In genomic region chr3:8505621-8506020, GRCh38 we compare ENCODE assay signal across 11 cellular contexts. TPM values are rescaled to one million over a fixed set of nuclear protein-coding genes. Genes with fewer than 3 reads are reported as not detected.
DNase-seq lines count a peak whose midpoint lies in the region; ATAC-seq and TF ChIP-seq lines count a peak whose summit lies in the region.
"Had no signal": no experiment of that assay in that cellular context is flagged by ENCODE, and none has a peak within 500 bp of the region (broad histone marks: within the 10 kb centered on the region; RNA-seq: fewer than 3 reads in every experiment).

No MANE protein-coding gene starts in this region.

- ATAC-seq in right lobe of liver, result peak; percentile 55 to 61 (median 56)
- no peak for ATAC-seq in thoracic aorta (ENCODE audit: insufficient number of reproducible peaks, low FRiP score, low read depth)

- in situ Hi-C loops in HAP-1 (cut with MboI; ENCODE audit: low sequenced_read_pairs), result no loop called here

- H3K9me3 ChIP-seq in SJCRH30 (replicated peaks) (no peaks in the 10 kb centered on the region), right lobe of liver (no peaks in the 10 kb centered on the region), thoracic aorta (no peaks in the 10 kb centered on the region), HAP-1 (no peaks in the 10 kb centered on the region)

- TF ChIP-seq CTCF in right lobe of liver (IDR thresholded peaks at IDR 0.05) (no peak), thoracic aorta (IDR thresholded peaks at IDR 0.05) (no peak)

- DNase-seq in NCI-H1417 (lab: John Stamatoyannopoulos, UW) (peak in 2 of 3 experiments; percentile 11 to 50), NCI-H1417 treated with DMSO at 0.1 percent for 48 hours (lab: John Stamatoyannopoulos, UW) (no peak), SJCRH30 (peak in 1 of 2 experiments; percentile 43), right lobe of liver (peak; percentile 57 to 79 (median 73)), thoracic aorta (ENCODE audit: low spot score) (no peak), DMS114 treated with DMSO at 0.1 percent for 48 hours (lab: John Stamatoyannopoulos, UW; ENCODE audit: unreplicated experiment) (no peak), HAP-1 (ENCODE audit: low spot score in 2 of 2) (no peak), 8988T (no peak)
- DNase-seq: activated naive CD4-positive, alpha-beta T cell treated with Interleukin-2 at 50 U/mL for 16 hours; nucleus accumbens; SIG-M5 had no signal

- intact Hi-C loops in right lobe of liver (cut with DNase I), result no loop called here

- H3K27ac ChIP-seq in SJCRH30 (peak overlapping the region; percentile 80), right lobe of liver (no peak overlapping the region), thoracic aorta (peak overlapping the region; percentile 83 to 84)

- H3K4me1 ChIP-seq in SJCRH30 (peaks cover 57% of the 10 kb centered on the region), right lobe of liver (peaks cover 0 to 16% (median 10%) of the 10 kb centered on the region in 4 donors), thoracic aorta (ENCODE audit: control insufficient read depth in 1 of 2, low read depth in 2 of 2) (peaks cover 39 to 53% of the 10 kb centered on the region in 2 donors), HAP-1 (peaks cover 12% of the 10 kb centered on the region)

- WGBS in right lobe of liver (ENCODE audit: insufficient coverage, low coverage, low lambda C conversion rate, missing lambda C conversion rate), result 9% methylated on average over 3 of the region's 3 CpGs

- no peak for TF ChIP-seq POLR2A in right lobe of liver (IDR thresholded peaks at IDR 0.05)

- H3K36me3 ChIP-seq in SJCRH30, result peaks cover 32% of the 10 kb centered on the region
- no peaks in the 10 kb centered on the region for H3K36me3 ChIP-seq in right lobe of liver
- peaks cover 42% of the 10 kb centered on the region for H3K36me3 ChIP-seq in thoracic aorta
- H3K36me3 ChIP-seq in HAP-1 (replicated peaks), result no peaks in the 10 kb centered on the region

- H3K27me3 ChIP-seq in SJCRH30 (no peaks in the 10 kb centered on the region), right lobe of liver (no peaks in the 10 kb centered on the region), thoracic aorta (replicated peaks; ENCODE audit: insufficient read depth) (no peaks in the 10 kb centered on the region), HAP-1 (ENCODE audit: low read depth) (no peaks in the 10 kb centered on the region)

- H3K4me3 ChIP-seq in SJCRH30 (no peak overlapping the region), right lobe of liver (no peak overlapping the region), thoracic aorta (peak overlapping the region; percentile 78), HAP-1 (no peak overlapping the region)

RNA-seq across cellular contexts. Expression of gene LMCD1, which starts 4.0 kb away (rescaled TPM):
- 59.6 and 69.8 TPM in 2 replicates for total RNA-seq in SJCRH30 (2014; rRNA removed; shearing (Covaris generic))
- total RNA-seq in right lobe of liver, result 10 to 100 TPM in 3 of 6 experiments, 1 to 10 TPM in 3; 3.0 to 24.0 (median 8.4) TPM
- 100 to 1,000 TPM; 813 to 852 TPM for total RNA-seq in thoracic aorta

Comparison
In these comparisons a context has a peak if more than half of its experiments do, and no peak if none do; other contexts are left out.
1. DNase-seq: peak in NCI-H1417 (2 of 3) and right lobe of liver (3 of 3); none in NCI-H1417 treated with DMSO at 0.1 percent for 48 hours (single experiment), thoracic aorta (single experiment), DMS114 treated with DMSO at 0.1 percent for 48 hours (single experiment), HAP-1 (0 of 2) and 8988T (single experiment).
2. H3K27ac ChIP-seq: peak in SJCRH30 (single experiment) and thoracic aorta (2 of 2); none in right lobe of liver (0 of 3).
3. RNA of gene LMCD1, which starts 4.0 kb away (total RNA-seq): 813 to 852 TPM in thoracic aorta; 59.6 to 69.8 TPM in SJCRH30 and 3.0 to 24.0 TPM in right lobe of liver; every median in the first group is over 10 times any median in the second.